Comparison of ENCODE assay signal across 16 cellular contexts in genomic region chr2:204681412-204681811, GRCh38.
DNase-seq lines count a peak whose midpoint lies in the region; ATAC-seq and TF ChIP-seq lines count a peak whose summit lies in the region.
"Had no signal": no experiment of that assay in that cellular context is flagged by ENCODE, and none has a peak within 500 bp of the region (broad histone marks: within the 10 kb centered on the region; RNA-seq: fewer than 3 reads in every experiment).

No MANE protein-coding gene starts in this region.

- H3K27ac ChIP-seq in osteoblast (ENCODE audit: low read depth, low read length), result no peak overlapping the region
- H3K27ac ChIP-seq: BLaER1, heart right ventricle, HL-60, neutrophil had no signal

- H3K4me3 Mint-ChIP-seq in Caco-2 (ENCODE audit: unreplicated experiment), result no peak overlapping the region
- H3K4me3 Mint-ChIP-seq: activated naive CD8-positive, alpha-beta T cell treated with anti-CD3 and anti-CD28 coated beads for 36 hours had no signal

- H3K27me3 ChIP-seq in Caco-2 (replicated peaks; ENCODE audit: control insufficient read depth, insufficient read depth, low read length) (no peaks in the 10 kb centered on the region), osteoblast (ENCODE audit: insufficient read depth, low read length) (no peaks in the 10 kb centered on the region)
- H3K27me3 ChIP-seq: BLaER1, heart right ventricle, neutrophil had no signal

- CTCF ChIA-PET in Caco-2 (lab: Charles Lee), result no interaction called here

- BruUV-seq in Caco-2 (replicated peaks; lab: Mats Ljungman, UMichigan), result no TSS peak

- H2AFZ ChIP-seq in osteoblast (ENCODE audit: low read length), result peak overlapping the region; percentile 36

- no peak overlapping the region for H3K4me3 ChIP-seq in Caco-2 (ENCODE audit: low read depth, low read length)
- no peak overlapping the region for H3K4me3 ChIP-seq in osteoblast (ENCODE audit: insufficient read depth, low read length)
- H3K4me3 ChIP-seq: BLaER1, heart right ventricle had no signal

- no peaks in the 10 kb centered on the region for H3K27me3 Mint-ChIP-seq in Caco-2 (ENCODE audit: insufficient read depth, unreplicated experiment)
- H3K27me3 Mint-ChIP-seq: activated naive CD8-positive, alpha-beta T cell treated with anti-CD3 and anti-CD28 coated beads for 36 hours had no signal

- POLR2A ChIA-PET in Caco-2 (lab: Charles Lee), result no interaction called here

- H3K36me3 Mint-ChIP-seq in Caco-2 (ENCODE audit: insufficient read depth, unreplicated experiment), result peaks cover 13% of the 10 kb centered on the region
- H3K36me3 Mint-ChIP-seq: activated naive CD8-positive, alpha-beta T cell treated with anti-CD3 and anti-CD28 coated beads for 36 hours had no signal

- H4K20me1 ChIP-seq in osteoblast (ENCODE audit: insufficient read depth, low read length), result no peaks in the 10 kb centered on the region
- H4K20me1 ChIP-seq: BLaER1 had no signal

- ATAC-seq in HG02885 (IDR thresholded peaks at IDR 0.05; ENCODE audit: poor library complexity, unreplicated experiment) (no peak), GM21381 (IDR thresholded peaks at IDR 0.05; ENCODE audit: unreplicated experiment) (no peak)

- H3K4me1 ChIP-seq in Caco-2 (peaks cover 55% of the 10 kb centered on the region), osteoblast (ENCODE audit: insufficient read depth, low read length) (peaks cover 7% of the 10 kb centered on the region)
- H3K4me1 ChIP-seq: BLaER1 had no signal

- intact Hi-C loops in Caco-2 (cut with micrococcal nuclease; ENCODE audit: unreplicated experiment), result no loop called here

- H3K36me3 ChIP-seq in Caco-2 (ENCODE audit: control insufficient read depth, insufficient read depth, low read length) (no peaks in the 10 kb centered on the region), osteoblast (ENCODE audit: insufficient read depth, low read length) (no peaks in the 10 kb centered on the region)
- H3K36me3 ChIP-seq: BLaER1, heart right ventricle, neutrophil had no signal

- H3K4me2 ChIP-seq in osteoblast (ENCODE audit: insufficient read depth, low read length), result no peak overlapping the region
- H3K4me2 ChIP-seq: BLaER1 had no signal

- peak overlapping the region; percentile 62 for H3K27ac Mint-ChIP-seq in Caco-2 (ENCODE audit: unreplicated experiment)
- H3K27ac Mint-ChIP-seq: activated naive CD8-positive, alpha-beta T cell treated with anti-CD3 and anti-CD28 coated beads for 36 hours had no signal

- DNase-seq in Caco-2, result no peak
- DNase-seq in OCI-M1 (lab: John Stamatoyannopoulos, UW), result peak; percentile 56
- DNase-seq in iris pigment epithelial cell (ENCODE audit: low read depth), result peak; percentile 50
- DNase-seq in osteoblast (ENCODE audit: insufficient read length, low spot score, missing footprints), result no peak
- DNase-seq in GM13977 (ENCODE audit: low spot score), result no peak
- no peak for DNase-seq in NCI-H510A treated with DMSO at 0.1 percent for 48 hours (lab: John Stamatoyannopoulos, UW)
- DNase-seq: activated naive CD8-positive, alpha-beta T cell treated with anti-CD3 and anti-CD28 coated beads for 36 hours; cerebellar nuclear complex; DMS79 treated with DMSO at 0.1 percent for 48 hours; heart right ventricle; NCI-H187 had no signal

- H3K79me2 ChIP-seq in osteoblast (ENCODE audit: insufficient read depth, low read length), result no peaks in the 10 kb centered on the region

- H3K4me1 Mint-ChIP-seq in Caco-2 (ENCODE audit: low read depth, unreplicated experiment), result peaks cover 18% of the 10 kb centered on the region
- H3K4me1 Mint-ChIP-seq: activated naive CD8-positive, alpha-beta T cell treated with anti-CD3 and anti-CD28 coated beads for 36 hours had no signal

- in situ Hi-C loops in GM13977 (cut with MboI; ENCODE audit: low pct_unique_long_range_greater_than_20kb, low sequenced_read_pairs, unreplicated experiment), result loop anchor here (25.0 kb wide), 2 partner anchors 106 to 344 kb away; no protein-coding TSS in a partner anchor

- no peaks in the 10 kb centered on the region for H3K9me3 ChIP-seq in Caco-2
- no peaks in the 10 kb centered on the region for H3K9me3 ChIP-seq in osteoblast (ENCODE audit: low read depth, low read length)
- H3K9me3 ChIP-seq: BLaER1, neutrophil had no signal

- TF ChIP-seq CTCF in Caco-2 (IDR thresholded peaks at IDR 0.05; ENCODE audit: insufficient read depth in 1 of 2, low read depth in 1 of 2, low read length in 1 of 2, severe bottlenecking in 1 of 2, unreplicated experiment in 1 of 2) (no peak), osteoblast (IDR thresholded peaks at IDR 0.05; ENCODE audit: extremely low read depth, low read depth, low read length) (no peak), GM13977 (IDR thresholded peaks at IDR 0.05; ENCODE audit: extremely low read depth, insufficient read depth, missing control alignments) (no peak)

- no peaks in the 10 kb centered on the region for H3K9me3 Mint-ChIP-seq in Caco-2 (ENCODE audit: unreplicated experiment)
- H3K9me3 Mint-ChIP-seq: activated naive CD8-positive, alpha-beta T cell treated with anti-CD3 and anti-CD28 coated beads for 36 hours had no signal

Comparison
In these comparisons a context has a peak if more than half of its experiments do, and no peak if none do; other contexts are left out.
1. DNase-seq: peak in OCI-M1 (single experiment) and iris pigment epithelial cell (single experiment); none in Caco-2 (0 of 2), osteoblast (single experiment), GM13977 (single experiment) and NCI-H510A treated with DMSO at 0.1 percent for 48 hours (single experiment).